16 cellular contexts compared by ENCODE assay signal in genomic region chr9:128995791-128996190, GRCh38. TPM values are rescaled to one million over a fixed set of nuclear protein-coding genes. Genes with fewer than 3 reads are reported as not detected.
DNase-seq lines count a peak whose midpoint lies in the region; TF ChIP-seq lines count a peak whose summit lies in the region.
"Had no signal": no experiment of that assay in that cellular context is flagged by ENCODE, and none has a peak within 500 bp of the region (broad histone marks: within the 10 kb centered on the region; RNA-seq: fewer than 3 reads in every experiment).

No MANE protein-coding gene starts in this region.

- H2BK120ac ChIP-seq in H9 (ENCODE audit: low read depth, low read length, poor library complexity, severe bottlenecking) = no peak overlapping the region

- H3K36me3 Mint-ChIP-seq in activated naive CD4-positive, alpha-beta T cell treated with anti-CD3 and anti-CD28 coated beads, Interleukin-2, amount 10 ng/mL, durations not matched to agents 7 days and 5 days = peaks cover 69% of the 10 kb centered on the region
- peaks cover 65 to 85% (median 81%) of the 10 kb centered on the region in 3 experiments; a peak in 6 of 7 replicates for H3K36me3 Mint-ChIP-seq in H9 (ENCODE audit: insufficient read depth in 1 of 3, low read depth in 3 of 3)

- H3K79me2 ChIP-seq in H9 (ENCODE audit: insufficient read depth, low read length) = no peaks in the 10 kb centered on the region

- no peak overlapping the region for H3T11ph ChIP-seq in H9 (ENCODE audit: low read length)

- no peak overlapping the region for H2BK20ac ChIP-seq in H9 (ENCODE audit: low read depth, low read length, poor library complexity, severe bottlenecking)

- no peak overlapping the region for H3K56ac ChIP-seq in H9 (ENCODE audit: insufficient read length, low read depth, low read length)

- no peaks in the 10 kb centered on the region for H3K23me2 ChIP-seq in H9 (ENCODE audit: insufficient read length, low read depth, low read length, poor library complexity, severe bottlenecking)

- H3K79me1 ChIP-seq in H9 (ENCODE audit: insufficient read depth, low read depth, low read length, poor library complexity, severe bottlenecking) = no peaks in the 10 kb centered on the region

- peak overlapping the region; percentile 95 for H3K27ac ChIP-seq in temporal lobe (ENCODE audit: low read depth, low read length)
- H3K27ac ChIP-seq in H9 (ENCODE audit: insufficient read length, low read depth, low read length) = no peak overlapping the region
- H3K27ac ChIP-seq: cardiac muscle cell had no signal

- H2BK15ac ChIP-seq in H9 (ENCODE audit: low read depth, low read length) = no peak overlapping the region

- no peak overlapping the region for H4K91ac ChIP-seq in H9 (ENCODE audit: insufficient read length, low read depth, low read length)

- no peaks in the 10 kb centered on the region for H3K9me3 ChIP-seq in H9 (ENCODE audit: control insufficient read depth, low read depth, low read length)

- H3K4me2 ChIP-seq in H9 (ENCODE audit: insufficient read depth, insufficient read length, low read length) = no peak overlapping the region

- no peak for DNase-seq in activated naive CD4-positive, alpha-beta T cell treated with anti-CD3 and anti-CD28 coated beads, Interleukin-2, amount 10 ng/mL, durations not matched to agents 7 days and 5 days
- no peak for DNase-seq in activated naive CD4-positive, alpha-beta T cell treated with Interleukin-2 at 50 U/mL for 16 hours
- DNase-seq in NCI-H345 treated with DMSO at 0.1 percent for 48 hours (lab: John Stamatoyannopoulos, UW; ENCODE audit: unreplicated experiment) = peak; percentile 72
- DNase-seq in foreskin melanocyte = peak; percentile 29
- no peak for DNase-seq in H9
- DNase-seq in activated CD4-positive, CD25-positive, alpha-beta regulatory T cell (lab: John Stamatoyannopoulos, UW) = no peak
- DNase-seq in dermis blood vessel endothelial cell = no peak
- DNase-seq: effector memory CD4-positive, alpha-beta T cell; MM.1S; NCI-H1930; NCI-H526; nephron progenitor cell; trophoblast cell had no signal

- H3K27ac Mint-ChIP-seq in activated naive CD4-positive, alpha-beta T cell treated with anti-CD3 and anti-CD28 coated beads, Interleukin-2, amount 10 ng/mL, durations not matched to agents 7 days and 5 days = peak overlapping the region; percentile 62
- peak overlapping the region in 1 of 3 experiments; percentile 59; a peak in 1 of 7 replicates for H3K27ac Mint-ChIP-seq in H9
- H3K27ac Mint-ChIP-seq: nephron progenitor cell, progenitor cell of endocrine pancreas had no signal

- WGBS in H9 (ENCODE audit: extremely low coverage, insufficient read length, low lambda C conversion rate) = no CpG with 5 or more reads among the region's 5 CpGs

- no peak overlapping the region for H2BK12ac ChIP-seq in H9 (ENCODE audit: insufficient read length, low read depth, low read length)

- H3K27me3 Mint-ChIP-seq in activated naive CD4-positive, alpha-beta T cell treated with anti-CD3 and anti-CD28 coated beads, Interleukin-2, amount 10 ng/mL, durations not matched to agents 7 days and 5 days = no peaks in the 10 kb centered on the region
- H3K27me3 Mint-ChIP-seq in H9 (ENCODE audit: low read depth) = no peaks in the 10 kb centered on the region
- H3K27me3 Mint-ChIP-seq: progenitor cell of endocrine pancreas had no signal

- no peak overlapping the region for H2AK5ac ChIP-seq in H9 (ENCODE audit: insufficient read length, low read length)

- no peak overlapping the region for H3K14ac ChIP-seq in H9 (ENCODE audit: insufficient read depth, low read length)

- no peak overlapping the region for H2AFZ ChIP-seq in H9 (ENCODE audit: low read length)

- H3K4me1 ChIP-seq in H9 (ENCODE audit: insufficient read depth, low read length) = no peaks in the 10 kb centered on the region

- no peak overlapping the region for H2BK5ac ChIP-seq in H9 (ENCODE audit: insufficient read length, low read length)

- H3K9ac ChIP-seq in H9 (ENCODE audit: extremely low read depth, insufficient read length, low read length) = no peak overlapping the region

- H3K23ac ChIP-seq in H9 (ENCODE audit: insufficient read length, low read depth, low read length) = no peak overlapping the region

- no peak overlapping the region for H4K8ac ChIP-seq in H9 (replicated peaks; ENCODE audit: insufficient read length, low read depth, low read length)

- H3K18ac ChIP-seq in H9 (ENCODE audit: insufficient read length, low read depth, low read length) = no peak overlapping the region

- H4K20me1 ChIP-seq in H9 (ENCODE audit: control insufficient read depth, insufficient read depth, insufficient read length) = no peaks in the 10 kb centered on the region

- H3K4me3 Mint-ChIP-seq in activated naive CD4-positive, alpha-beta T cell treated with anti-CD3 and anti-CD28 coated beads, Interleukin-2, amount 10 ng/mL, durations not matched to agents 7 days and 5 days = no peak overlapping the region
- H3K4me3 Mint-ChIP-seq in H9 = no peak overlapping the region
- H3K4me3 Mint-ChIP-seq: nephron progenitor cell had no signal

- H4K5ac ChIP-seq in H9 (ENCODE audit: insufficient read length, low read depth, low read length) = no peak overlapping the region

- H3K4ac ChIP-seq in H9 (ENCODE audit: low read depth, low read length) = no peak overlapping the region

- CTCF ChIA-PET in activated naive CD4-positive, alpha-beta T cell treated with anti-CD3 and anti-CD28 coated beads, Interleukin-2, amount 10 ng/mL, durations not matched to agents 7 days and 5 days (lab: Charles Lee) = no interaction called here

- H3K27me3 ChIP-seq in H9 (ENCODE audit: insufficient read depth, low read length) = no peaks in the 10 kb centered on the region
- H3K27me3 ChIP-seq: cardiac muscle cell had no signal

- no peaks in the 10 kb centered on the region for H3K9me3 Mint-ChIP-seq in activated naive CD4-positive, alpha-beta T cell treated with anti-CD3 and anti-CD28 coated beads, Interleukin-2, amount 10 ng/mL, durations not matched to agents 7 days and 5 days
- no peaks in the 10 kb centered on the region for H3K9me3 Mint-ChIP-seq in H9
- H3K9me3 Mint-ChIP-seq: nephron progenitor cell had no signal

- TF ChIP-seq CTCF in H9 (conservative IDR thresholded peaks at IDR 0.05) = no peak

- H3K4me1 Mint-ChIP-seq in activated naive CD4-positive, alpha-beta T cell treated with anti-CD3 and anti-CD28 coated beads, Interleukin-2, amount 10 ng/mL, durations not matched to agents 7 days and 5 days = peaks cover 22% of the 10 kb centered on the region
- no peaks in the 10 kb centered on the region for H3K4me1 Mint-ChIP-seq in H9
- H3K4me1 Mint-ChIP-seq: nephron progenitor cell had no signal

RNA-seq across cellular contexts. Expression of gene SH3GLB2, which starts 32.3 kb away (rescaled TPM):
- total RNA-seq in temporal lobe = 41.8 TPM
- 69.0 and 69.5 TPM in 2 replicates for total RNA-seq in H9 (2021)
- total RNA-seq in dermis blood vessel endothelial cell = 60.2 and 70.1 TPM in 2 replicates

RNA-seq across cellular contexts. Expression of gene MIGA2, which starts 40.6 kb away (rescaled TPM):
- 17.0 TPM for total RNA-seq in temporal lobe
- 37.8 and 38.8 TPM in 2 replicates for total RNA-seq in H9 (2021)
- 34.4 and 39.5 TPM in 2 replicates for total RNA-seq in dermis blood vessel endothelial cell

RNA-seq across cellular contexts. Expression of gene NUP188, which starts 48.3 kb away (rescaled TPM):
- total RNA-seq in temporal lobe = 24.8 TPM
- 101 and 104 TPM in 2 replicates for total RNA-seq in H9 (2021)
- total RNA-seq in dermis blood vessel endothelial cell = 45.6 and 94.3 TPM in 2 replicates

RNA-seq across cellular contexts. Expression of gene DOLK, which starts 48.4 kb away (rescaled TPM):
- total RNA-seq in temporal lobe (7.1 TPM), H9 (2021) (20.1 and 20.2 TPM in 2 replicates), dermis blood vessel endothelial cell (38.4 and 45.6 TPM in 2 replicates)

Comparison
In these comparisons a context has a peak if more than half of its experiments do, and no peak if none do; other contexts are left out.
1. DNase-seq: peak in NCI-H345 treated with DMSO at 0.1 percent for 48 hours (single experiment) and foreskin melanocyte (single experiment); none in activated naive CD4-positive, alpha-beta T cell treated with anti-CD3 and anti-CD28 coated beads, Interleukin-2, amount 10 ng/mL, durations not matched to agents 7 days and 5 days (single experiment), activated naive CD4-positive, alpha-beta T cell treated with Interleukin-2 at 50 U/mL for 16 hours (single experiment), H9 (single experiment), activated CD4-positive, CD25-positive, alpha-beta regulatory T cell (0 of 4) and dermis blood vessel endothelial cell (single experiment).